ENCODE assay signal across 8 cellular contexts in genomic region chr2:96537734-96538486, GRCh38. TPM values are rescaled to one million over a fixed set of nuclear protein-coding genes. Genes with fewer than 3 reads are reported as not detected.
A peak's percentile ranks its signal among the peaks of the same experiment; 100 is the strongest.
DNase-seq lines count a peak whose midpoint lies in the region; ATAC-seq, FAIRE-seq and TF ChIP-seq lines count a peak whose summit lies in the region.

No MANE protein-coding gene starts in this region.

- TF ChIP-seq RAD21 in K562 (CRISPR knock-in tag; conservative IDR thresholded peaks at IDR 0.05 in 1 of 2, IDR thresholded peaks at IDR 0.05 in 1 of 2): no peak

- TF ChIP-seq CTCF in Caco-2 (IDR thresholded peaks at IDR 0.05; ENCODE audit: insufficient read depth in 1 of 2, low read depth in 1 of 2, low read length in 1 of 2, severe bottlenecking in 1 of 2, unreplicated experiment in 1 of 2): no peak
- TF ChIP-seq CTCF in K562 (IDR thresholded peaks at IDR 0.05 in 2 of 3, conservative IDR thresholded peaks at IDR 0.05 in 1 of 3; ENCODE audit: insufficient read depth in 2 of 3, low read depth in 1 of 3, low read length in 3 of 3): no peak
- TF ChIP-seq CTCF in lower lobe of right lung (IDR thresholded peaks at IDR 0.05): no peak

- H3K36me3 ChIP-seq in Caco-2 (ENCODE audit: control insufficient read depth, insufficient read depth, low read length) (no peaks in the 10 kb centered on the region), K562 (ENCODE audit: control insufficient read depth, insufficient read depth, low read length) (no peaks in the 10 kb centered on the region), lower lobe of right lung (peaks cover 15% of the 10 kb centered on the region), MG63 (no peaks in the 10 kb centered on the region)

- H3K4me1 ChIP-seq in Caco-2 (peaks cover 7% of the 10 kb centered on the region), K562 (replicated peaks in 1 of 2; ENCODE audit: control insufficient read depth in 2 of 2, insufficient read depth in 2 of 2, low read length in 2 of 2) (peaks cover 5 to 25% of the 10 kb centered on the region in 2 experiments; a peak in 3 of 5 replicates), lower lobe of right lung (peaks cover 79% of the 10 kb centered on the region)

- H3K27ac ChIP-seq in K562 (ENCODE audit: extremely low read depth, low read depth, low read length) (no peak overlapping the region), lower lobe of right lung (peak overlapping the region; percentile 99), temporal lobe (ENCODE audit: low read depth, low read length) (peak overlapping the region; percentile 70)

- H3K4me3 ChIP-seq in Caco-2 (ENCODE audit: low read depth, low read length): peak overlapping the region; percentile 57
- peak overlapping the region; percentile 81; the same call in 1 of the 2 replicates for H3K4me3 ChIP-seq in K562
- H3K4me3 ChIP-seq in lower lobe of right lung: peak overlapping the region; percentile 95
- H3K4me3 ChIP-seq in MG63: no peak overlapping the region; the same call in 1 of the 2 replicates

- H3K4me1 Mint-ChIP-seq in Caco-2 (ENCODE audit: low read depth, unreplicated experiment): no peaks in the 10 kb centered on the region

- no peaks in the 10 kb centered on the region for H3K36me3 Mint-ChIP-seq in Caco-2 (ENCODE audit: insufficient read depth, unreplicated experiment)

- 0 out of 2 replicates have a peak overlapping the region, but pooled peaks have one; percentile 81 for H3K4me2 ChIP-seq in K562 (ENCODE audit: insufficient read depth, low read length)

- H3K9me3 Mint-ChIP-seq in Caco-2 (ENCODE audit: unreplicated experiment): no peaks in the 10 kb centered on the region

- H3K27me3 Mint-ChIP-seq in Caco-2 (ENCODE audit: insufficient read depth, unreplicated experiment): no peaks in the 10 kb centered on the region

- peaks cover 20% of the 10 kb centered on the region for H4K20me1 ChIP-seq in K562 (replicated peaks; ENCODE audit: control insufficient read depth, insufficient read depth, low read length)

- BruUV-seq in Caco-2 (replicated peaks; lab: Mats Ljungman, UMichigan) (no TSS peak), K562 (replicated peaks; lab: Mats Ljungman, UMichigan) (no TSS peak)

- CTCF ChIA-PET in Caco-2 (lab: Charles Lee) (interaction anchor here (1.6 to 1.7 kb wide), 2 partner anchors 12 to 16 kb away, joined by 5 to 6 read pairs; no protein-coding TSS in a partner anchor), K562 (lab: Yijun Ruan, JAX; ENCODE audit: low intra/inter-chr PET ratio) (no interaction called here)

- TF ChIP-seq POLR2A in K562 (conservative IDR thresholded peaks at IDR 0.05): no peak

- H3K9me3 ChIP-seq in Caco-2 (no peaks in the 10 kb centered on the region), K562 (replicated peaks; ENCODE audit: control insufficient read depth, insufficient read depth, low read depth, low read length) (no peaks in the 10 kb centered on the region), lower lobe of right lung (no peaks in the 10 kb centered on the region), MG63 (no peaks in the 10 kb centered on the region)

- in situ Hi-C loops in K562 (cut with MboI): no loop called here

- intact Hi-C loops in Caco-2 (cut with micrococcal nuclease; ENCODE audit: unreplicated experiment): loop anchor here (2.0 kb wide), 1 partner anchor 29 kb away; no protein-coding TSS in a partner anchor
- intact Hi-C loops in K562 (cut with micrococcal nuclease): no loop called here
- intact Hi-C loops in lower lobe of right lung (cut with DNase I): no loop called here

- no peak for FAIRE-seq in K562 (lab: Jason Lieb, UNC)

- no peaks in the 10 kb centered on the region; the same call in 1 of the 3 replicates for H3K79me2 ChIP-seq in K562 (ENCODE audit: control insufficient read depth, insufficient read depth, low read length)

- H2AFZ ChIP-seq in K562 (ENCODE audit: low read depth, low read length): no peak overlapping the region

- H3K9ac ChIP-seq in K562 (ENCODE audit: insufficient read depth in 1 of 2, low read depth in 2 of 2, low read length in 2 of 2): peak overlapping the region in 1 of 2 experiments; percentile 94; a peak in 2 of 4 replicates

- H3K27me3 ChIP-seq in Caco-2 (replicated peaks; ENCODE audit: control insufficient read depth, insufficient read depth, low read length) (no peaks in the 10 kb centered on the region), K562 (ENCODE audit: control insufficient read depth in 2 of 2, insufficient read depth in 2 of 2, low read length in 2 of 2) (no peaks in the 10 kb centered on the region), lower lobe of right lung (ENCODE audit: low read depth) (no peaks in the 10 kb centered on the region), MG63 (no peaks in the 10 kb centered on the region)

- WGBS in K562 (ENCODE audit: insufficient coverage, low coverage, missing lambda C conversion rate): 82% methylated on average over 33 of the region's 36 CpGs

- H3K4me3 Mint-ChIP-seq in Caco-2 (ENCODE audit: unreplicated experiment): peak overlapping the region; percentile 87

- peaks cover 4% of the 10 kb centered on the region for H3K9me1 ChIP-seq in K562 (ENCODE audit: control insufficient read depth, insufficient read depth, low read length)

- POLR2A ChIA-PET in Caco-2 (lab: Charles Lee) (no interaction called here), K562 (lab: Yijun Ruan, JAX) (interaction anchor here (0.6 to 1.4 kb wide), 4 partner anchors 10 to 268 kb away, joined by 3 to 4 read pairs (median 4); no protein-coding TSS in a partner anchor)

- DNase-seq in Caco-2 (no peak), RPMI8226 (peak; percentile 52), K562 (ENCODE audit: extremely low read depth in 1 of 4, low spot score in 3 of 4) (no peak), lower lobe of right lung (no peak), MG63 (no peak), glomerular visceral epithelial cell (ENCODE audit: extremely low spot score) (no peak)

- H3K27ac Mint-ChIP-seq in Caco-2 (ENCODE audit: unreplicated experiment): no peak overlapping the region

- TF ChIP-seq EP300 in K562 (IDR thresholded peaks at IDR 0.05; ENCODE audit: low read length): no peak

- ATAC-seq in K562 (no peak), lower lobe of right lung (peak; percentile 0 to 1), GM18861 (IDR thresholded peaks at IDR 0.05; ENCODE audit: unreplicated experiment) (no peak)

TF ChIP-seq in K562, 482 proteins besides CTCF, POLR2A, EP300 and RAD21 (continues in another document):
- TF ChIP-seq SMAD1 (IDR thresholded peaks at IDR 0.05; ENCODE audit: low read depth, low read length, partially characterized antibody) (no peak), BCL6 (CRISPR knock-in tag; IDR thresholded peaks at IDR 0.05) (no peak), PRMT5 (CRISPR knock-in tag; IDR thresholded peaks at IDR 0.05) (no peak), MAFG (tag; conservative IDR thresholded peaks at IDR 0.05) (no peak), ZNF780A (CRISPR knock-in tag; IDR thresholded peaks at IDR 0.05) (no peak), FOSL1 (tag; conservative IDR thresholded peaks at IDR 0.05) (no peak)

RNA-seq across cellular contexts. Expression of gene ARID5A, which starts 1.4 kb away (rescaled TPM):
- 3.0 and 3.3 TPM in 2 replicates for total RNA-seq in Caco-2 (2022)
- total RNA-seq in K562 (2011; cell fraction: chromatin; rRNA removed; ENCODE audit: low replicate concordance): 4.9 and 10.9 TPM in 2 replicates
- total RNA-seq in K562 (2011; cell fraction: nucleolus; rRNA removed): 7.4 and 9.2 TPM in 2 replicates
- total RNA-seq in K562 (2011; cell fraction: nucleoplasm; rRNA removed): 4.5 TPM in 2 replicates
- total RNA-seq in K562 (2014; rRNA removed): 6.5 and 7.1 TPM in 2 replicates
- total RNA-seq in K562 (2014; rRNA removed; fragmentation: Illumina TruSeq; extraction: Trizol): 0.83 and 1.9 TPM in 2 replicates
- total RNA-seq in K562 (2015; rRNA removed; fragmentation: Illumina TruSeq; extraction: Trizol): 4.1 and 5.1 TPM in 2 replicates
- 11.0 and 12.4 TPM in 2 replicates for total RNA-seq in K562 (2021)
- 3.0 and 4.5 TPM in 2 replicates for polyA plus RNA-seq in K562 (2011; rRNA removed)
- polyA plus RNA-seq in K562 (2011; cell fraction: cytosol; rRNA removed): 3.0 and 9.9 TPM in 2 replicates
- 8.8 and 17.2 TPM in 2 replicates for polyA plus RNA-seq in K562 (2011; cell fraction: nucleus; rRNA removed)
- polyA plus RNA-seq in K562 (2012): 6.1 and 12.4 TPM in 2 replicates
- polyA plus RNA-seq in K562 (2014; fragmentation: Illumina TruSeq; extraction: Trizol): 3.0 and 6.8 TPM in 2 replicates
- polyA plus RNA-seq in K562 (2014; fragmentation: Nextera tagmentation; extraction: Ambion mirVana): under 1 TPM; 0.14 to 0.17 TPM
- polyA plus RNA-seq in K562 (2014; rRNA removed): 8.4 and 12.5 TPM in 2 replicates
- 0.93 and 1.1 TPM in 2 replicates for polyA minus RNA-seq in K562 (2011; rRNA and poly(A)+ RNA removed)
- 2.8 and 6.6 TPM in 2 replicates for polyA minus RNA-seq in K562 (2011; cell fraction: cytosol; rRNA and poly(A)+ RNA removed)
- polyA minus RNA-seq in K562 (2011; cell fraction: nucleus; rRNA and poly(A)+ RNA removed): 3.9 and 5.2 TPM in 2 replicates
- 27.7 TPM for total RNA-seq in lower lobe of right lung
- 2.2 TPM for total RNA-seq in temporal lobe
- total RNA-seq in MG63 (2014; rRNA removed; shearing (Covaris generic); ENCODE audit: low replicate concordance): 5.3 and 13.7 TPM in 2 replicates

RNA-seq across cellular contexts. Expression of gene NEURL3, which starts 32.8 kb away (rescaled TPM):
- 3.1 and 4.2 TPM in 2 replicates for total RNA-seq in Caco-2 (2022)
- not detected in 2 replicates for total RNA-seq in K562 (2011; cell fraction: chromatin; rRNA removed; ENCODE audit: low replicate concordance)
- not detected in 2 replicates for total RNA-seq in K562 (2011; cell fraction: nucleolus; rRNA removed)
- not detected in 2 replicates for total RNA-seq in K562 (2011; cell fraction: nucleoplasm; rRNA removed)
- total RNA-seq in K562 (2014; rRNA removed): not detected in 2 replicates
- total RNA-seq in K562 (2014; rRNA removed; fragmentation: Illumina TruSeq; extraction: Trizol): not detected in 2 replicates
- total RNA-seq in K562 (2015; rRNA removed; fragmentation: Illumina TruSeq; extraction: Trizol): not detected in 2 replicates
- total RNA-seq in K562 (2021): not detected in 2 replicates
- polyA plus RNA-seq in K562 (2011; rRNA removed): not detected in 2 replicates
- polyA plus RNA-seq in K562 (2011; cell fraction: cytosol; rRNA removed): not detected in 2 replicates
- polyA plus RNA-seq in K562 (2011; cell fraction: nucleus; rRNA removed): not detected in 2 replicates
- not detected in 2 replicates for polyA plus RNA-seq in K562 (2012)
- polyA plus RNA-seq in K562 (2014; fragmentation: Illumina TruSeq; extraction: Trizol): not detected in 2 replicates
- not detected for polyA plus RNA-seq in K562 (2014; fragmentation: Nextera tagmentation; extraction: Ambion mirVana)
- not detected in 2 replicates for polyA plus RNA-seq in K562 (2014; rRNA removed)
- not detected in 2 replicates for polyA minus RNA-seq in K562 (2011; rRNA and poly(A)+ RNA removed)
- not detected in 2 replicates for polyA minus RNA-seq in K562 (2011; cell fraction: cytosol; rRNA and poly(A)+ RNA removed)
- polyA minus RNA-seq in K562 (2011; cell fraction: nucleus; rRNA and poly(A)+ RNA removed): not detected in 2 replicates
- 0.27 TPM for total RNA-seq in lower lobe of right lung
- not detected for total RNA-seq in temporal lobe
- total RNA-seq in MG63 (2014; rRNA removed; shearing (Covaris generic); ENCODE audit: low replicate concordance): 1.0 TPM in 1 of 2 replicates, not detected in the other

Comparison
In these comparisons a context has a peak if more than half of its experiments do, and no peak if none do; other contexts are left out.
1. ATAC-seq: peak in lower lobe of right lung (2 of 2); none in K562 (single experiment) and GM18861 (single experiment).